22 cellular contexts compared by ENCODE assay signal in the genomic region with DNA sequence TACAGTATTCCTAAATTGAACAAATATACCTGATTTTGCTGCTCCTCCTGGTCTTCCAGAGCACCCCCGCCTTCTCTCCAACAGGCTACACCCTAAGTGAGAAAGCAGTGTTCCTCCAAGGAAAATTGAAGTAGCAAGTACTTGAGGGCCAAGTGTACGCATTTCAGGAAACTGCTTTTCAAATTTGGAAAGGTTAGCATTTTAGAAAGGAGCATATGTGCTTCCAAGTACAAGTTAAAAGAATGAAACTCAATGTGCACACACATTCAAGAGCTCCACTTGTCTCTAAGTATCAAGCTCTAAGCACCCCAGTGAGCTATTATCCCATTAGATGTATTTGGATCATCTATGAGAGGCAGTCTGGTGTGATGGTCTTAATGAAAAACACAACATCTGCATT. TPM values are rescaled to one million over a fixed set of nuclear protein-coding genes. Genes with fewer than 3 reads are reported as not detected.
A peak's percentile ranks its signal among the peaks of the same experiment; 100 is the strongest.
DNase-seq lines count a peak whose midpoint lies in the region; ATAC-seq and TF ChIP-seq lines count a peak whose summit lies in the region.
"Had no signal": no experiment of that assay in that cellular context is flagged by ENCODE, and none has a peak within 500 bp of the region (broad histone marks: within the 10 kb centered on the region; RNA-seq: fewer than 3 reads in every experiment).

No MANE protein-coding gene starts in this region.

- H3K27me3 ChIP-seq in upper lobe of left lung: no peaks in the 10 kb centered on the region
- H3K27me3 ChIP-seq: BLaER1, MG63 had no signal

- DNase-seq in NCI-H1417 (lab: John Stamatoyannopoulos, UW) (peak in 2 of 3 experiments; percentile 26 to 29), NCI-H1417 treated with DMSO at 0.1 percent for 48 hours (lab: John Stamatoyannopoulos, UW) (no peak), NCI-H128 (lab: John Stamatoyannopoulos, UW; ENCODE audit: unreplicated experiment) (peak; percentile 59), NCI-H82 (lab: John Stamatoyannopoulos, UW) (peak; percentile 39), upper lobe of left lung (peak in 1 of 2 donors; percentile 42), NCI-H774 (lab: John Stamatoyannopoulos, UW) (no peak), kidney glomerular epithelial cell (lab: John Stamatoyannopoulos, UW) (no peak), germinal center (ENCODE audit: low spot score) (no peak)
- DNase-seq: ACHN; CD4-positive, alpha-beta T cell; GDM1; MG63; NCI-H2029 treated with DMSO at 0.1 percent for 48 hours; NCI-H510A; OCI-M1 had no signal

- WGBS in upper lobe of left lung, 2 donors: 71 to 80% methylated on average over 2 of the region's 2 CpGs

- peaks cover 7 to 29% (median 23%) of the 10 kb centered on the region in 4 donors for H3K4me1 ChIP-seq in upper lobe of left lung
- H3K4me1 ChIP-seq: BLaER1 had no signal

- H3K27ac ChIP-seq in upper lobe of left lung: no peak overlapping the region
- H3K27ac ChIP-seq: 22Rv1, BLaER1, HL-60 had no signal

- no peak for TF ChIP-seq POLR2A in upper lobe of left lung (IDR thresholded peaks at IDR 0.05)

- TF ChIP-seq EP300 in upper lobe of left lung (IDR thresholded peaks at IDR 0.05): peak in 1 of 4 donors; percentile 59

- peak; percentile 32 to 71 for ATAC-seq in upper lobe of left lung (ENCODE audit: low FRiP score in 2 of 2)
- ATAC-seq: HCT116, HepG2, K562 had no signal

- H3K4me3 ChIP-seq in upper lobe of left lung: no peak overlapping the region
- H3K4me3 ChIP-seq: BLaER1, K562, MG63 had no signal

- no peaks in the 10 kb centered on the region for H3K9me3 ChIP-seq in upper lobe of left lung
- H3K9me3 ChIP-seq: BLaER1, MG63 had no signal

- TF ChIP-seq CTCF in upper lobe of left lung (IDR thresholded peaks at IDR 0.05): no peak

- no peaks in the 10 kb centered on the region for H3K36me3 ChIP-seq in upper lobe of left lung
- H3K36me3 ChIP-seq: BLaER1 had no signal

RNA-seq across cellular contexts. Expression of gene LHFPL6, which starts 25.8 kb away (rescaled TPM):
- total RNA-seq in upper lobe of left lung: 100 to 1,000 TPM in 1 of 6 donors, 10 to 100 TPM in 5; 22.2 to 113 (median 51.8) TPM
- total RNA-seq: CD4-positive, alpha-beta T cell; HepG2; HT-29 had no signal

Comparison
In these comparisons a context has a peak if more than half of its experiments do, and no peak if none do; other contexts are left out.
1. DNase-seq: peak in NCI-H1417 (2 of 3), NCI-H128 (single experiment) and NCI-H82 (single experiment); none in NCI-H1417 treated with DMSO at 0.1 percent for 48 hours (single experiment), NCI-H774 (single experiment), kidney glomerular epithelial cell (single experiment) and germinal center (single experiment).